Comparison of ENCODE assay signal across 1 cellular context in genomic region chr16:72027669-72028378, GRCh38.
TF ChIP-seq lines count a peak whose summit lies in the region.

No MANE protein-coding gene starts in this region.

TF ChIP-seq in HepG2, 621 proteins besides CTCF, POLR2A, EP300 and RAD21 (continued from another document and continues in another):
- TF ChIP-seq ZNF318 (CRISPR knock-in tag; IDR thresholded peaks at IDR 0.05) (no peak), ZNF280D (CRISPR knock-in tag; IDR thresholded peaks at IDR 0.05) (no peak), KDM5B (CRISPR knock-in tag; IDR thresholded peaks at IDR 0.05; ENCODE audit: borderline replicate concordance) (no peak), HNF4A (CRISPR knock-in tag; IDR thresholded peaks at IDR 0.05) (peak; percentile 44; the same call in 1 of the 2 replicates), NR0B2 (CRISPR knock-in tag; IDR thresholded peaks at IDR 0.05) (no peak), ZNF441 (CRISPR knock-in tag; IDR thresholded peaks at IDR 0.05; ENCODE audit: borderline replicate concordance) (no peak), ZNF33B (CRISPR knock-in tag; IDR thresholded peaks at IDR 0.05) (no peak), THAP9 (CRISPR knock-in tag; IDR thresholded peaks at IDR 0.05; ENCODE audit: borderline replicate concordance) (no peak), SOX6 (IDR thresholded peaks at IDR 0.05) (no peak), SOX6 (CRISPR knock-in tag; IDR thresholded peaks at IDR 0.05) (0 out of 2 replicates have a peak, but pooled peaks have one; percentile 4), FOXA1 (IDR thresholded peaks at IDR 0.05) (no peak), FOXA1 (CRISPR knock-in tag; IDR thresholded peaks at IDR 0.05) (peak; percentile 46), MLX (CRISPR knock-in tag; IDR thresholded peaks at IDR 0.05) (no peak), ZNF841 (CRISPR knock-in tag; IDR thresholded peaks at IDR 0.05; ENCODE audit: borderline replicate concordance) (no peak), BRCA1 (CRISPR knock-in tag; IDR thresholded peaks at IDR 0.05) (no peak), YY1 (IDR thresholded peaks at IDR 0.05; ENCODE audit: insufficient read depth, insufficient replicate concordance, low read depth, low read length) (no peak), CREB1 (IDR thresholded peaks at IDR 0.05) (no peak), CREB1 (CRISPR knock-in tag; IDR thresholded peaks at IDR 0.05) (peak; percentile 16; the same call in 1 of the 2 replicates), ZSCAN30 (CRISPR knock-in tag; IDR thresholded peaks at IDR 0.05) (no peak), ZNF709 (CRISPR knock-in tag; IDR thresholded peaks at IDR 0.05) (no peak), HMG20A (CRISPR knock-in tag; IDR thresholded peaks at IDR 0.05; ENCODE audit: borderline replicate concordance) (no peak), ZNF329 (CRISPR knock-in tag; IDR thresholded peaks at IDR 0.05; ENCODE audit: low read depth) (no peak), HIVEP1 (CRISPR knock-in tag; IDR thresholded peaks at IDR 0.05) (no peak), ZNF317 (CRISPR knock-in tag; IDR thresholded peaks at IDR 0.05) (no peak), SATB2 (CRISPR knock-in tag; IDR thresholded peaks at IDR 0.05) (no peak), DBP (CRISPR knock-in tag; IDR thresholded peaks at IDR 0.05; ENCODE audit: not compliant biosample characterization) (no peak), ZNF576 (CRISPR knock-in tag; IDR thresholded peaks at IDR 0.05) (no peak), FOXO1 (CRISPR knock-in tag; IDR thresholded peaks at IDR 0.05) (no peak), ZNF446 (CRISPR knock-in tag; IDR thresholded peaks at IDR 0.05) (no peak), PHF5A (CRISPR knock-in tag; IDR thresholded peaks at IDR 0.05; ENCODE audit: low read depth, unreplicated experiment) (no peak), ZNF788 (CRISPR knock-in tag; IDR thresholded peaks at IDR 0.05; ENCODE audit: borderline replicate concordance) (no peak), CBX2 (IDR thresholded peaks at IDR 0.05; ENCODE audit: low read depth, low read length) (no peak), CBX2 (CRISPR knock-in tag; IDR thresholded peaks at IDR 0.05; ENCODE audit: low read depth) (no peak), ZNF292 (CRISPR knock-in tag; IDR thresholded peaks at IDR 0.05; ENCODE audit: borderline replicate concordance, low read depth) (no peak), BCL6 (CRISPR knock-in tag; IDR thresholded peaks at IDR 0.05) (0 out of 2 replicates have a peak, but pooled peaks have one; percentile 49), ZNF343 (CRISPR knock-in tag; IDR thresholded peaks at IDR 0.05) (no peak), RXRB (CRISPR knock-in tag; IDR thresholded peaks at IDR 0.05; ENCODE audit: borderline replicate concordance) (peak; percentile 14; the same call in 1 of the 2 replicates), ZNF639 (CRISPR knock-in tag; conservative IDR thresholded peaks at IDR 0.05) (no peak), ZNF644 (CRISPR knock-in tag; IDR thresholded peaks at IDR 0.05; ENCODE audit: low read depth) (no peak), ZNF704 (CRISPR knock-in tag; IDR thresholded peaks at IDR 0.05; ENCODE audit: borderline replicate concordance) (no peak), IRF2 (CRISPR knock-in tag; IDR thresholded peaks at IDR 0.05) (no peak), SMAD3 (CRISPR knock-in tag; IDR thresholded peaks at IDR 0.05) (0 out of 2 replicates have a peak, but pooled peaks have one; percentile 32), ZNF619 (CRISPR knock-in tag; IDR thresholded peaks at IDR 0.05) (no peak), ATF4 (CRISPR knock-in tag; IDR thresholded peaks at IDR 0.05) (peak in 1 of 2 experiments; percentile 24; a peak in 1 of 4 replicates), ZKSCAN8 (CRISPR knock-in tag; IDR thresholded peaks at IDR 0.05; ENCODE audit: borderline replicate concordance) (no peak), TOPORS (CRISPR knock-in tag; IDR thresholded peaks at IDR 0.05) (no peak), ZNF839 (CRISPR knock-in tag; IDR thresholded peaks at IDR 0.05; ENCODE audit: borderline replicate concordance) (no peak), ZNF33A (CRISPR knock-in tag; IDR thresholded peaks at IDR 0.05; ENCODE audit: borderline replicate concordance) (no peak)
